ENCODE assay signal across 1 cellular context in genomic region chr10:3760083-3760482, GRCh38.
TF ChIP-seq lines count a peak whose summit lies in the region.

No MANE protein-coding gene starts in this region.

TF ChIP-seq in K562, 482 proteins besides CTCF, POLR2A, EP300 and RAD21:
- TF ChIP-seq MIER1 (IDR thresholded peaks at IDR 0.05; ENCODE audit: low read depth) (0 out of 2 replicates have a peak, but pooled peaks have one; percentile 60), ZNF407 (IDR thresholded peaks at IDR 0.05; ENCODE audit: low read depth) (no peak)
